Comparison of ENCODE assay signal across 1 cellular context in the genomic region with DNA sequence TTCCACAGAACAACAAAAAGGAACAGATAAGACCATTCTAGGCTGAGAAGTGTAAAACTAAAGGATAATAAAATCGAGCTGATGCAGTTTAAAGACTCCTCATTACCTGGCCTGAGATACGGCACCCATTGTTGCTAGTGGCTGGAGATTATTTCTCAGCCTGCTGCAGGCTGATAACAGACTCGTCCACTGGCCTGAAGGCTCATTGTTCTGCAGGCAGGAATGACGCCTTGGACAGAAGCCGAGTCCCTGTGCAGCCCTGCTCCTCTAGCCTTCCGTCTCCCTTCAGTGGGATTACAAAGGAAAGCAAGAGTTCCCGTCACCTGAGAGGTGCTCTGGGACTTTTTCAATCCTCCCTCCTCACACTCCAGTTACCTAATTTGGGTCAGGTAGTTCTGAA.
TF ChIP-seq lines count a peak whose summit lies in the region.

No MANE protein-coding gene starts in this region.

TF ChIP-seq in H1, 55 proteins besides CTCF, POLR2A, EP300 and RAD21 (continued from another document):
- TF ChIP-seq CREB1 (IDR thresholded peaks at IDR 0.05) (no peak), SUZ12 (IDR thresholded peaks at IDR 0.05; ENCODE audit: low read length) (no peak), KDM4A (IDR thresholded peaks at IDR 0.05; ENCODE audit: low read depth, low read length, severe bottlenecking) (no peak), CHD1 (IDR thresholded peaks at IDR 0.05; ENCODE audit: low read depth, low read length) (no peak)
